Comparison of ENCODE assay signal across 9 cellular contexts in the genomic region with DNA sequence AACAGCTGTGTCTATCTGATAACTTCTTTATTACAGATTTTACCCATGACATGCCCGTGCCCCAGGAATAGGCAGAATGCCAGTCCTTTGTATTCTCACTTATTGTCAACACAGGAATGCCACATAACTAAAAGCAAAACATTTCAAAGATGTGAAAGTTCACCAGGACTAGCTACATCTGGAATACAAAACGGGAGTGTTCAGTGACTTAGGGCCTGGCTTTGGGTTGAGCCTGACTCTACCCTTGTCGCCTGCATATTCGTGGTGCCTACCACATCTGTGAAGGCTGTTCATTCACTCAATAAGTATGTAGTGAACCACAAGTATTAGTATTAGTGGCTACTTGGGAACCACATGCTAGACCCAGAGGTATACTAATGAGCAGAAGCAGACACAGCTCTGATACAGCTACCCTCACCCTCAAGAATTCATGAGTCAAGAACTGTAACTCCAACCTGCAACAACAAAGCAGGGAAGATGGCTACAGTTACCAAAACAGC. TPM values are rescaled to one million over a fixed set of nuclear protein-coding genes. Genes with fewer than 3 reads are reported as not detected.
DNase-seq lines count a peak whose midpoint lies in the region; ATAC-seq, FAIRE-seq and TF ChIP-seq lines count a peak whose summit lies in the region.
"Had no signal": no experiment of that assay in that cellular context is flagged by ENCODE, and none has a peak within 500 bp of the region (broad histone marks: within the 10 kb centered on the region; RNA-seq: fewer than 3 reads in every experiment).

No MANE protein-coding gene starts in this region.

- H3K9me3 Mint-ChIP-seq in astrocyte (ENCODE audit: unreplicated experiment), result no peaks in the 10 kb centered on the region

- H4K20me1 ChIP-seq in astrocyte (ENCODE audit: insufficient read depth, low read length), result no peaks in the 10 kb centered on the region

- TF ChIP-seq CTCF in astrocyte (IDR thresholded peaks at IDR 0.05; ENCODE audit: insufficient read depth, low read depth, low read length), result no peak

- no peaks in the 10 kb centered on the region for H3K27me3 Mint-ChIP-seq in astrocyte (ENCODE audit: low read depth, unreplicated experiment)
- H3K27me3 Mint-ChIP-seq: brain had no signal

- H2BK15ac ChIP-seq in mesendoderm (replicated peaks; ENCODE audit: low read depth), result no peak overlapping the region

- no peak overlapping the region for H4K5ac ChIP-seq in mesendoderm (ENCODE audit: low read length)

- no peak overlapping the region for H2BK120ac ChIP-seq in mesendoderm (ENCODE audit: low read depth, low read length)

- peaks cover 36% of the 10 kb centered on the region for H3K4me1 ChIP-seq in ACC112 (ENCODE audit: control insufficient read depth, insufficient read depth, low read length, unreplicated experiment)
- H3K4me1 ChIP-seq in astrocyte (ENCODE audit: insufficient read depth, low read length), result peaks cover 11% of the 10 kb centered on the region
- H3K4me1 ChIP-seq in mesendoderm (ENCODE audit: control insufficient read depth, low read depth, low read length), result no peaks in the 10 kb centered on the region

- H3K4me2 ChIP-seq in astrocyte (ENCODE audit: low read length), result peak overlapping the region; percentile 1
- H3K4me2 ChIP-seq in mesendoderm (ENCODE audit: low read length), result no peak overlapping the region

- WGBS in mesendoderm (ENCODE audit: extremely low coverage, insufficient coverage, low lambda C conversion rate), result no CpG with 5 or more reads among the region's 4 CpGs

- H3K36me3 Mint-ChIP-seq in astrocyte (ENCODE audit: low read depth, unreplicated experiment), result no peaks in the 10 kb centered on the region
- H3K36me3 Mint-ChIP-seq: brain had no signal

- H3K79me2 ChIP-seq in ACC112 (ENCODE audit: control insufficient read depth, insufficient read depth, low read length, unreplicated experiment) (no peaks in the 10 kb centered on the region), astrocyte (ENCODE audit: insufficient read depth, low read length) (no peaks in the 10 kb centered on the region), mesendoderm (ENCODE audit: control insufficient read depth, insufficient read depth, low read length) (no peaks in the 10 kb centered on the region)

- no peak for FAIRE-seq in astrocyte (lab: Jason Lieb, UNC)

- no peak overlapping the region for H2AK5ac ChIP-seq in mesendoderm (ENCODE audit: low read length)

- no peak overlapping the region for H2AFZ ChIP-seq in ACC112 (ENCODE audit: low read length, unreplicated experiment)
- H2AFZ ChIP-seq in astrocyte (ENCODE audit: low read depth, low read length), result no peak overlapping the region

- DNase-seq in astrocyte (ENCODE audit: low read depth) (peak; percentile 99), non-pigmented ciliary epithelial cell (ENCODE audit: low read depth) (peak; percentile 88), mesendoderm (no peak), NCI-H510A treated with DMSO at 0.1 percent for 48 hours (lab: John Stamatoyannopoulos, UW) (no peak), NCI-H1092 treated with DMSO at 0.1 percent for 48 hours (lab: John Stamatoyannopoulos, UW) (no peak)

- H3K79me1 ChIP-seq in mesendoderm (ENCODE audit: low read length), result no peaks in the 10 kb centered on the region

- H3K4me3 Mint-ChIP-seq in astrocyte (ENCODE audit: unreplicated experiment), result no peak overlapping the region

- H3K27ac ChIP-seq in ACC112 (ENCODE audit: low read depth, low read length) (no peak overlapping the region), astrocyte (ENCODE audit: low read depth, low read length) (peak overlapping the region; percentile 37), mesendoderm (ENCODE audit: low read depth, low read length) (no peak overlapping the region)

- no peaks in the 10 kb centered on the region for H3K9me3 ChIP-seq in astrocyte (ENCODE audit: insufficient read depth, low read depth, low read length)

- H3K36me3 ChIP-seq in ACC112 (ENCODE audit: insufficient read depth, low read length), result no peaks in the 10 kb centered on the region
- H3K36me3 ChIP-seq in astrocyte (ENCODE audit: insufficient read depth, low read length), result no peaks in the 10 kb centered on the region
- no peaks in the 10 kb centered on the region for H3K36me3 ChIP-seq in mesendoderm (ENCODE audit: control insufficient read depth, insufficient read depth, low read length)

- no peak overlapping the region for H3K23ac ChIP-seq in mesendoderm (ENCODE audit: low read length)

- H3K4me3 ChIP-seq in ACC112 (ENCODE audit: low read depth, low read length), result peak overlapping the region; percentile 26; the same call in 1 of the 2 replicates
- no peak overlapping the region for H3K4me3 ChIP-seq in astrocyte (ENCODE audit: insufficient read depth, low read depth, low read length)
- no peak overlapping the region for H3K4me3 ChIP-seq in mesendoderm (ENCODE audit: low read length)

- H3K27me3 ChIP-seq in ACC112 (ENCODE audit: insufficient read depth, low read length), result no peaks in the 10 kb centered on the region
- no peaks in the 10 kb centered on the region for H3K27me3 ChIP-seq in astrocyte (ENCODE audit: insufficient read depth, low read length)
- H3K27me3 ChIP-seq in mesendoderm (ENCODE audit: insufficient read depth, low read length, poor library complexity), result no peaks in the 10 kb centered on the region

- no peak overlapping the region for H2BK5ac ChIP-seq in mesendoderm (ENCODE audit: low read length)

- H3K9ac ChIP-seq in astrocyte (ENCODE audit: low read length), result no peak overlapping the region
- H3K9ac ChIP-seq in mesendoderm (ENCODE audit: low read length), result no peak overlapping the region

- H3K56ac ChIP-seq in mesendoderm (ENCODE audit: low read length), result no peak overlapping the region

- peak; percentile 75 for ATAC-seq in GM18868 (IDR thresholded peaks at IDR 0.05; ENCODE audit: unreplicated experiment)
- peak; percentile 42 for ATAC-seq in HG03196 (IDR thresholded peaks at IDR 0.05; ENCODE audit: unreplicated experiment)

- H3K4ac ChIP-seq in mesendoderm (ENCODE audit: low read depth, low read length), result no peak overlapping the region

- no peak overlapping the region for H4K8ac ChIP-seq in mesendoderm (ENCODE audit: low read depth, low read length)

- no peak overlapping the region for H3K18ac ChIP-seq in mesendoderm (ENCODE audit: low read length)

- peak overlapping the region; percentile 94 for H3K27ac Mint-ChIP-seq in astrocyte (ENCODE audit: unreplicated experiment)
- H3K27ac Mint-ChIP-seq: brain had no signal

- H3K4me1 Mint-ChIP-seq in astrocyte (ENCODE audit: low read depth, unreplicated experiment), result peaks cover 27% of the 10 kb centered on the region

RNA-seq across cellular contexts. Expression of a gene that starts 2.8 kb away (rescaled TPM):
- total RNA-seq in astrocyte, result 1.8 and 6.1 TPM in 2 replicates
- polyA plus RNA-seq in mesendoderm (2013, experiment 1 of 2), result 0.01 TPM
- polyA plus RNA-seq in mesendoderm (2013, experiment 2 of 2), result 0.04 TPM

Comparison
In these comparisons a context has a peak if more than half of its experiments do, and no peak if none do; other contexts are left out.
1. DNase-seq: peak in astrocyte (single experiment) and non-pigmented ciliary epithelial cell (single experiment); none in mesendoderm (single experiment), NCI-H510A treated with DMSO at 0.1 percent for 48 hours (single experiment) and NCI-H1092 treated with DMSO at 0.1 percent for 48 hours (single experiment).